1 cellular context compared by ENCODE assay signal in the genomic region with DNA sequence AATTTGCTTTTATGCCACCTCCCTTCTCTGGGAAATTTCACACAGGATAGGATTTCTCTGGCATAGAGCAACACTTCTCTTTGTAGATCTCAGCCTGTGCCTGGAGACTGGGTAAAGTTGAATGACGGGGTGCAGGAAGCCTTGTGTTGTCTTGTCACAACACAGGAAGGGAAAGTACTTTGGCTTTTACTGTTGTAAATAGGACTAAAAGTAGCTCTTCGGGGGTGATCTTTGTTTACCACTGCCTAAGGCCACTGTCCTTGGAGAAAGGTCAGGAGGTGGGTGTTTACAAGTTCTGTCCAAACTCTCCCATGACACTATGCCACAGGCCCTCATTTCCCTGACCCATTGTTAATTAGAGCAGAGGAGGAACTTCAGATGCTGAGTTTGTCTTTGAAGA.
TF ChIP-seq lines count a peak whose summit lies in the region.

No MANE protein-coding gene starts in this region.

TF ChIP-seq in HepG2, 621 proteins besides CTCF, POLR2A, EP300 and RAD21 (continued from another document and continues in another):
- TF ChIP-seq, protein P1, sequence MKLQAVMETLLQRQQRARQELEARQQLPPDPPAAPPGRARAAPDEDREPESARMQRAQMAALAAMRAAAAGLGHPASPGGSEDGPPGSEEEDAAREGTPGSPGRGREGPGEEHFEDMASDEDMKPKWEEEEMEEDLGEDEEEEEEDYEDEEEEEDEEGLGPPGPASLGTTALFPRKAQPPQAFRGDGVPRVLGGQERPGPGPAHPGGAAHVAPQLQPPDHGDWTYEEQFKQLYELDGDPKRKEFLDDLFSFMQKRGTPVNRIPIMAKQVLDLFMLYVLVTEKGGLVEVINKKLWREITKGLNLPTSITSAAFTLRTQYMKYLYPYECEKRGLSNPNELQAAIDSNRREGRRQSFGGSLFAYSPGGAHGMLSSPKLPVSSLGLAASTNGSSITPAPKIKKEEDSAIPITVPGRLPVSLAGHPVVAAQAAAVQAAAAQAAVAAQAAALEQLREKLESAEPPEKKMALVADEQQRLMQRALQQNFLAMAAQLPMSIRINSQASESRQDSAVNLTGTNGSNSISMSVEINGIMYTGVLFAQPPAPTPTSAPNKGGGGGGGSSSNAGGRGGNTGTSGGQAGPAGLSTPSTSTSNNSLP (IDR thresholded peaks at IDR 0.05; ENCODE audit: low read depth, low read length) = no peak
- TF ChIP-seq PLRG1 (conservative IDR thresholded peaks at IDR 0.05) (no peak), GABPB1 (CRISPR knock-in tag; IDR thresholded peaks at IDR 0.05) (no peak; the same call in 1 of the 2 replicates), ZFP82 (CRISPR knock-in tag; IDR thresholded peaks at IDR 0.05; ENCODE audit: borderline replicate concordance) (no peak), KDM1A (CRISPR knock-in tag; IDR thresholded peaks at IDR 0.05) (no peak), ZFP41 (CRISPR knock-in tag; IDR thresholded peaks at IDR 0.05; ENCODE audit: borderline replicate concordance) (no peak), FOXP1 (IDR thresholded peaks at IDR 0.05) (no peak), FOXP1 (CRISPR knock-in tag; IDR thresholded peaks at IDR 0.05) (peak; percentile 96), GATAD2A (CRISPR knock-in tag; IDR thresholded peaks at IDR 0.05) (peak; percentile 83), CHCHD3 (CRISPR knock-in tag; IDR thresholded peaks at IDR 0.05) (no peak), ZNF616 (CRISPR knock-in tag; IDR thresholded peaks at IDR 0.05; ENCODE audit: low read depth) (no peak), ZMAT3 (CRISPR knock-in tag; conservative IDR thresholded peaks at IDR 0.05) (0 out of 2 replicates have a peak, but pooled peaks have one; percentile 9), RNF2 (conservative IDR thresholded peaks at IDR 0.05; ENCODE audit: low read depth) (no peak), HNRNPUL1 (IDR thresholded peaks at IDR 0.05; ENCODE audit: low read depth, low read length) (no peak), ZNF251 (CRISPR knock-in tag; IDR thresholded peaks at IDR 0.05) (no peak), SALL1 (CRISPR knock-in tag; IDR thresholded peaks at IDR 0.05) (peak; percentile 47; the same call in 1 of the 2 replicates), ZMYM4 (CRISPR knock-in tag; IDR thresholded peaks at IDR 0.05) (peak; percentile 49; the same call in 1 of the 2 replicates), NCOA5 (CRISPR knock-in tag; IDR thresholded peaks at IDR 0.05) (no peak), ZNF83 (CRISPR knock-in tag; IDR thresholded peaks at IDR 0.05; ENCODE audit: borderline replicate concordance) (no peak), ATF1 (CRISPR knock-in tag; IDR thresholded peaks at IDR 0.05) (no peak), GZF1 (CRISPR knock-in tag; IDR thresholded peaks at IDR 0.05) (no peak), ZNF619 (CRISPR knock-in tag; IDR thresholded peaks at IDR 0.05) (no peak), RCOR2 (CRISPR knock-in tag; IDR thresholded peaks at IDR 0.05) (peak; percentile 66; the same call in 1 of the 2 replicates), MIER3 (CRISPR knock-in tag; IDR thresholded peaks at IDR 0.05; ENCODE audit: borderline replicate concordance) (peak; percentile 36; the same call in 1 of the 2 replicates), AKAP8 (CRISPR knock-in tag; IDR thresholded peaks at IDR 0.05) (no peak), ZNF10 (CRISPR knock-in tag; IDR thresholded peaks at IDR 0.05; ENCODE audit: borderline replicate concordance, low read depth) (no peak), MEF2D (CRISPR knock-in tag; IDR thresholded peaks at IDR 0.05) (peak; percentile 89), ZEB1 (IDR thresholded peaks at IDR 0.05; ENCODE audit: insufficient replicate concordance, low read depth) (no peak), NCOA2 (CRISPR knock-in tag; IDR thresholded peaks at IDR 0.05) (peak; percentile 83), KDM5A (IDR thresholded peaks at IDR 0.05; ENCODE audit: borderline replicate concordance, low read length) (no peak), KAT8 (CRISPR knock-in tag; IDR thresholded peaks at IDR 0.05) (peak; percentile 49; the same call in 1 of the 2 replicates), ZZZ3 (CRISPR knock-in tag; IDR thresholded peaks at IDR 0.05; ENCODE audit: borderline replicate concordance) (no peak), SP4 (CRISPR knock-in tag; IDR thresholded peaks at IDR 0.05) (no peak), PPARG (CRISPR knock-in tag; conservative IDR thresholded peaks at IDR 0.05) (peak; percentile 56; the same call in 1 of the 2 replicates), ZNF891 (CRISPR knock-in tag; IDR thresholded peaks at IDR 0.05) (no peak), CREM (IDR thresholded peaks at IDR 0.05) (no peak), CREM (CRISPR knock-in tag; IDR thresholded peaks at IDR 0.05) (no peak), MYNN (CRISPR knock-in tag; IDR thresholded peaks at IDR 0.05; ENCODE audit: low read depth) (no peak), HNRNPH1 (optimal IDR thresholded peaks at IDR 0.05; ENCODE audit: low read depth, low read length) (no peak), ZNF543 (CRISPR knock-in tag; IDR thresholded peaks at IDR 0.05) (no peak), DPF2 (CRISPR knock-in tag; IDR thresholded peaks at IDR 0.05; ENCODE audit: borderline replicate concordance, low read depth) (0 out of 2 replicates have a peak, but pooled peaks have one; percentile 17), ZNF720 (CRISPR knock-in tag; IDR thresholded peaks at IDR 0.05) (no peak), SP140L (CRISPR knock-in tag; IDR thresholded peaks at IDR 0.05; ENCODE audit: borderline replicate concordance) (no peak), ZNF138 (CRISPR knock-in tag; IDR thresholded peaks at IDR 0.05; ENCODE audit: low read depth) (no peak), IRF2 (CRISPR knock-in tag; IDR thresholded peaks at IDR 0.05) (peak; percentile 41; the same call in 1 of the 2 replicates), ZNF335 (CRISPR knock-in tag; IDR thresholded peaks at IDR 0.05) (no peak), ZMYM2 (CRISPR knock-in tag; IDR thresholded peaks at IDR 0.05) (no peak), HDAC2 (CRISPR knock-in tag; IDR thresholded peaks at IDR 0.05) (peak; percentile 61), RARA (CRISPR knock-in tag; IDR thresholded peaks at IDR 0.05) (peak; percentile 88)
- TF ChIP-seq, protein P2, sequence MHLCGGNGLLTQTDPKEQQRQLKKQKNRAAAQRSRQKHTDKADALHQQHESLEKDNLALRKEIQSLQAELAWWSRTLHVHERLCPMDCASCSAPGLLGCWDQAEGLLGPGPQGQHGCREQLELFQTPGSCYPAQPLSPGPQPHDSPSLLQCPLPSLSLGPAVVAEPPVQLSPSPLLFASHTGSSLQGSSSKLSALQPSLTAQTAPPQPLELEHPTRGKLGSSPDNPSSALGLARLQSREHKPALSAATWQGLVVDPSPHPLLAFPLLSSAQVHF (CRISPR knock-in tag; IDR thresholded peaks at IDR 0.05) = no peak
- TF ChIP-seq, protein P3, sequence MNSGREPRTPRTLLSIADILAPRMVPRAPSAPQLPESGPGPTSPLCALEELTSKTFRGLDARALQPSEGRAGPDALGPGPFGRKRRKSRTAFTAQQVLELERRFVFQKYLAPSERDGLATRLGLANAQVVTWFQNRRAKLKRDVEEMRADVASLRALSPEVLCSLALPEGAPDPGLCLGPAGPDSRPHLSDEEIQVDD (CRISPR knock-in tag; IDR thresholded peaks at IDR 0.05; ENCODE audit: borderline replicate concordance) = no peak
- TF ChIP-seq, protein P4, sequence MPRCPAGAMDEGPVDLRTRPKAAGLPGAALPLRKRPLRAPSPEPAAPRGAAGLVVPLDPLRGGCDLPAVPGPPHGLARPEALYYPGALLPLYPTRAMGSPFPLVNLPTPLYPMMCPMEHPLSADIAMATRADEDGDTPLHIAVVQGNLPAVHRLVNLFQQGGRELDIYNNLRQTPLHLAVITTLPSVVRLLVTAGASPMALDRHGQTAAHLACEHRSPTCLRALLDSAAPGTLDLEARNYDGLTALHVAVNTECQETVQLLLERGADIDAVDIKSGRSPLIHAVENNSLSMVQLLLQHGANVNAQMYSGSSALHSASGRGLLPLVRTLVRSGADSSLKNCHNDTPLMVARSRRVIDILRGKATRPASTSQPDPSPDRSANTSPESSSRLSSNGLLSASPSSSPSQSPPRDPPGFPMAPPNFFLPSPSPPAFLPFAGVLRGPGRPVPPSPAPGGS (CRISPR knock-in tag; IDR thresholded peaks at IDR 0.05) = 0 out of 2 replicates have a peak, but pooled peaks have one; percentile 33
- TF ChIP-seq, protein P5, sequence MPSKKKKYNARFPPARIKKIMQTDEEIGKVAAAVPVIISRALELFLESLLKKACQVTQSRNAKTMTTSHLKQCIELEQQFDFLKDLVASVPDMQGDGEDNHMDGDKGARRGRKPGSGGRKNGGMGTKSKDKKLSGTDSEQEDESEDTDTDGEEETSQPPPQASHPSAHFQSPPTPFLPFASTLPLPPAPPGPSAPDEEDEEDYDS (CRISPR knock-in tag; IDR thresholded peaks at IDR 0.05) = no peak
- TF ChIP-seq, protein P6, sequence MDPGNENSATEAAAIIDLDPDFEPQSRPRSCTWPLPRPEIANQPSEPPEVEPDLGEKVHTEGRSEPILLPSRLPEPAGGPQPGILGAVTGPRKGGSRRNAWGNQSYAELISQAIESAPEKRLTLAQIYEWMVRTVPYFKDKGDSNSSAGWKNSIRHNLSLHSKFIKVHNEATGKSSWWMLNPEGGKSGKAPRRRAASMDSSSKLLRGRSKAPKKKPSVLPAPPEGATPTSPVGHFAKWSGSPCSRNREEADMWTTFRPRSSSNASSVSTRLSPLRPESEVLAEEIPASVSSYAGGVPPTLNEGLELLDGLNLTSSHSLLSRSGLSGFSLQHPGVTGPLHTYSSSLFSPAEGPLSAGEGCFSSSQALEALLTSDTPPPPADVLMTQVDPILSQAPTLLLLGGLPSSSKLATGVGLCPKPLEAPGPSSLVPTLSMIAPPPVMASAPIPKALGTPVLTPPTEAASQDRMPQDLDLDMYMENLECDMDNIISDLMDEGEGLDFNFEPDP (CRISPR knock-in tag; conservative IDR thresholded peaks at IDR 0.05) = no peak
- TF ChIP-seq, protein P7, sequence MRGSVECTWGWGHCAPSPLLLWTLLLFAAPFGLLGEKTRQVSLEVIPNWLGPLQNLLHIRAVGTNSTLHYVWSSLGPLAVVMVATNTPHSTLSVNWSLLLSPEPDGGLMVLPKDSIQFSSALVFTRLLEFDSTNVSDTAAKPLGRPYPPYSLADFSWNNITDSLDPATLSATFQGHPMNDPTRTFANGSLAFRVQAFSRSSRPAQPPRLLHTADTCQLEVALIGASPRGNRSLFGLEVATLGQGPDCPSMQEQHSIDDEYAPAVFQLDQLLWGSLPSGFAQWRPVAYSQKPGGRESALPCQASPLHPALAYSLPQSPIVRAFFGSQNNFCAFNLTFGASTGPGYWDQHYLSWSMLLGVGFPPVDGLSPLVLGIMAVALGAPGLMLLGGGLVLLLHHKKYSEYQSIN (CRISPR knock-in tag; IDR thresholded peaks at IDR 0.05; ENCODE audit: borderline replicate concordance) = no peak
- TF ChIP-seq, protein P8, sequence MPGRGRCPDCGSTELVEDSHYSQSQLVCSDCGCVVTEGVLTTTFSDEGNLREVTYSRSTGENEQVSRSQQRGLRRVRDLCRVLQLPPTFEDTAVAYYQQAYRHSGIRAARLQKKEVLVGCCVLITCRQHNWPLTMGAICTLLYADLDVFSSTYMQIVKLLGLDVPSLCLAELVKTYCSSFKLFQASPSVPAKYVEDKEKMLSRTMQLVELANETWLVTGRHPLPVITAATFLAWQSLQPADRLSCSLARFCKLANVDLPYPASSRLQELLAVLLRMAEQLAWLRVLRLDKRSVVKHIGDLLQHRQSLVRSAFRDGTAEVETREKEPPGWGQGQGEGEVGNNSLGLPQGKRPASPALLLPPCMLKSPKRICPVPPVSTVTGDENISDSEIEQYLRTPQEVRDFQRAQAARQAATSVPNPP (CRISPR knock-in tag; IDR thresholded peaks at IDR 0.05) = no peak
- TF ChIP-seq, protein P9, sequence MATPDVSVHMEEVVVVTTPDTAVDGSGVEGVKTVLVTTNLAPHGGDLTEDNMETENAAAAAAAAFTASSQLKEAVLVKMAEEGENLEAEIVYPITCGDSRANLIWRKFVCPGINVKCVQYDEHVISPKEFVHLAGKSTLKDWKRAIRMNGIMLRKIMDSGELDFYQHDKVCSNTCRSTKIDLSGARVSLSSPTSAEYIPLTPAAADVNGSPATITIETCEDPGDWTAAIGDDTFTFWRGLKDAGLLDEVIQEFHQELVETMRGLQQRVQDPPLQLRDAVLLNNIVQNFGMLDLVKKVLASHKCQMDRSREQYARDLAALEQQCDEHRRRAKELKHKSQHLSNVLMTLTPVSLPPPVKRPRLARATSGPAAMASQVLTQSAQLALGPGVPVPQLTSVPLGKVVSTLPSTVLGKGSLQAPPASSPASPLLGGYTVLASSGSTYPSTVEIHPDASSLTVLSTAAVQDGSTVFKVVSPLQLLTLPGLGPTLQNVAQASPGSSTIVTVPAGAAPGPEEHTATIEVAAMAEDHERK (CRISPR knock-in tag; IDR thresholded peaks at IDR 0.05; ENCODE audit: low read depth) = no peak
- TF ChIP-seq, protein P10, sequence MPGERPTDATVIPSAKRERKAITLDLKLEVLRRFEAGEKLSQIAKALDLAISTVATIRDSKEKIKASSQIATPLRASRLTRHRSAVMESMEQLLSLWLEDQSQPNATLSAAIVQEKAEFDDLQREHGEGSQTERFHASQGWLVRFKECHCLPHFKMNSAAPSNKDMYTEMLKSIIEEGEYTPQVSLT (CRISPR knock-in tag; IDR thresholded peaks at IDR 0.05; ENCODE audit: borderline replicate concordance, low read depth) = no peak
- TF ChIP-seq, protein P11, sequence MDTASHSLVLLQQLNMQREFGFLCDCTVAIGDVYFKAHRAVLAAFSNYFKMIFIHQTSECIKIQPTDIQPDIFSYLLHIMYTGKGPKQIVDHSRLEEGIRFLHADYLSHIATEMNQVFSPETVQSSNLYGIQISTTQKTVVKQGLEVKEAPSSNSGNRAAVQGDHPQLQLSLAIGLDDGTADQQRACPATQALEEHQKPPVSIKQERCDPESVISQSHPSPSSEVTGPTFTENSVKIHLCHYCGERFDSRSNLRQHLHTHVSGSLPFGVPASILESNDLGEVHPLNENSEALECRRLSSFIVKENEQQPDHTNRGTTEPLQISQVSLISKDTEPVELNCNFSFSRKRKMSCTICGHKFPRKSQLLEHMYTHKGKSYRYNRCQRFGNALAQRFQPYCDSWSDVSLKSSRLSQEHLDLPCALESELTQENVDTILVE (CRISPR knock-in tag; IDR thresholded peaks at IDR 0.05) = 0 out of 2 replicates have a peak, but pooled peaks have one; percentile 20
- TF ChIP-seq, protein P12, sequence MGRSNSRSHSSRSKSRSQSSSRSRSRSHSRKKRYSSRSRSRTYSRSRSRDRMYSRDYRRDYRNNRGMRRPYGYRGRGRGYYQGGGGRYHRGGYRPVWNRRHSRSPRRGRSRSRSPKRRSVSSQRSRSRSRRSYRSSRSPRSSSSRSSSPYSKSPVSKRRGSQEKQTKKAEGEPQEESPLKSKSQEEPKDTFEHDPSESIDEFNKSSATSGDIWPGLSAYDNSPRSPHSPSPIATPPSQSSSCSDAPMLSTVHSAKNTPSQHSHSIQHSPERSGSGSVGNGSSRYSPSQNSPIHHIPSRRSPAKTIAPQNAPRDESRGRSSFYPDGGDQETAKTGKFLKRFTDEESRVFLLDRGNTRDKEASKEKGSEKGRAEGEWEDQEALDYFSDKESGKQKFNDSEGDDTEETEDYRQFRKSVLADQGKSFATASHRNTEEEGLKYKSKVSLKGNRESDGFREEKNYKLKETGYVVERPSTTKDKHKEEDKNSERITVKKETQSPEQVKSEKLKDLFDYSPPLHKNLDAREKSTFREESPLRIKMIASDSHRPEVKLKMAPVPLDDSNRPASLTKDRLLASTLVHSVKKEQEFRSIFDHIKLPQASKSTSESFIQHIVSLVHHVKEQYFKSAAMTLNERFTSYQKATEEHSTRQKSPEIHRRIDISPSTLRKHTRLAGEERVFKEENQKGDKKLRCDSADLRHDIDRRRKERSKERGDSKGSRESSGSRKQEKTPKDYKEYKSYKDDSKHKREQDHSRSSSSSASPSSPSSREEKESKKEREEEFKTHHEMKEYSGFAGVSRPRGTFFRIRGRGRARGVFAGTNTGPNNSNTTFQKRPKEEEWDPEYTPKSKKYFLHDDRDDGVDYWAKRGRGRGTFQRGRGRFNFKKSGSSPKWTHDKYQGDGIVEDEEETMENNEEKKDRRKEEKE (IDR thresholded peaks at IDR 0.05) = no peak
